In the genomic region with DNA sequence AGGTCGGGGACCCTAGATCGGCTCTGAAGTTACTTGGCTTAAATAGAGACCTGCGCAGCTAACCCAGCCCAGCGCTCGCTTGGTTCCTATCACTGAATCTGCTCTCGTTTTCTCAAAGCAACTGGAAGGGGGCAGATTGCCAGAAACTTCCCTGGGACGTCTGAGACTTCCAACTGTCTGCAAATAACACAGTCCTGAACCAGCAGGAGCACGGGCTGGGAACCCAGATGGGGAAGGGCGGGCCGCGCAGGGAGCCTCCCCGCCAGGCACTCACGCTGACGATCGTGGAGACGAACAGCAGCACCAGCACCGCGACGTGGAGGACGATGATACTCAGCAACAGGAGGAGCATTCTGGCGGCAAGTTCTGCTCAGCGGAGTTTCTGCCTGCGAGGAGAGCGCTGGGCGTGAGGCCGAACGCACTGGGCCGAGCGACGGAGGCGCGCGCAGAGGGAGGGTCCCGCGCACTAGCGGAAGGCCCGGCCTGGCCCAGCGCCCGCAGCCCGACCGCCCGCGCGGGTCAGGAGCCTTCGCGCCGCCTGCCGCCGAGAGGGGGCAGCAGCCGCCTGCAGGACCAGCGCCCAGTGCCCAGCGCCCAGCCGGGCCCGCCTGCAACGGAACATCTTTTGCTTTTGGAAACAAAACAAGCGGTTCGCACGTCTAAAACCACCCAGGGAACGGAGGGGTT, we compare ENCODE assay signal across 1 cellular context.
TF ChIP-seq lines count a peak whose summit lies in the region.

No MANE protein-coding gene starts in this region.

TF ChIP-seq in HCT116, 20 proteins besides CTCF, POLR2A, EP300 and RAD21 (continued from another document):
- TF ChIP-seq, protein P1, sequence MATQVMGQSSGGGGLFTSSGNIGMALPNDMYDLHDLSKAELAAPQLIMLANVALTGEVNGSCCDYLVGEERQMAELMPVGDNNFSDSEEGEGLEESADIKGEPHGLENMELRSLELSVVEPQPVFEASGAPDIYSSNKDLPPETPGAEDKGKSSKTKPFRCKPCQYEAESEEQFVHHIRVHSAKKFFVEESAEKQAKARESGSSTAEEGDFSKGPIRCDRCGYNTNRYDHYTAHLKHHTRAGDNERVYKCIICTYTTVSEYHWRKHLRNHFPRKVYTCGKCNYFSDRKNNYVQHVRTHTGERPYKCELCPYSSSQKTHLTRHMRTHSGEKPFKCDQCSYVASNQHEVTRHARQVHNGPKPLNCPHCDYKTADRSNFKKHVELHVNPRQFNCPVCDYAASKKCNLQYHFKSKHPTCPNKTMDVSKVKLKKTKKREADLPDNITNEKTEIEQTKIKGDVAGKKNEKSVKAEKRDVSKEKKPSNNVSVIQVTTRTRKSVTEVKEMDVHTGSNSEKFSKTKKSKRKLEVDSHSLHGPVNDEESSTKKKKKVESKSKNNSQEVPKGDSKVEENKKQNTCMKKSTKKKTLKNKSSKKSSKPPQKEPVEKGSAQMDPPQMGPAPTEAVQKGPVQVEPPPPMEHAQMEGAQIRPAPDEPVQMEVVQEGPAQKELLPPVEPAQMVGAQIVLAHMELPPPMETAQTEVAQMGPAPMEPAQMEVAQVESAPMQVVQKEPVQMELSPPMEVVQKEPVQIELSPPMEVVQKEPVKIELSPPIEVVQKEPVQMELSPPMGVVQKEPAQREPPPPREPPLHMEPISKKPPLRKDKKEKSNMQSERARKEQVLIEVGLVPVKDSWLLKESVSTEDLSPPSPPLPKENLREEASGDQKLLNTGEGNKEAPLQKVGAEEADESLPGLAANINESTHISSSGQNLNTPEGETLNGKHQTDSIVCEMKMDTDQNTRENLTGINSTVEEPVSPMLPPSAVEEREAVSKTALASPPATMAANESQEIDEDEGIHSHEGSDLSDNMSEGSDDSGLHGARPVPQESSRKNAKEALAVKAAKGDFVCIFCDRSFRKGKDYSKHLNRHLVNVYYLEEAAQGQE (IDR thresholded peaks at IDR 0.05; ENCODE audit: low read depth), result no peak
- TF ChIP-seq ZFX (IDR thresholded peaks at IDR 0.05), result peak; percentile 85
- TF ChIP-seq CEBPB (IDR thresholded peaks at IDR 0.05; ENCODE audit: low read depth), result no peak
- no peak for TF ChIP-seq SIN3A (IDR thresholded peaks at IDR 0.05; ENCODE audit: low read depth)
- no peak for TF ChIP-seq JUND (IDR thresholded peaks at IDR 0.05)
- TF ChIP-seq YY1 (IDR thresholded peaks at IDR 0.05; ENCODE audit: extremely low read depth, insufficient replicate concordance, low read depth, low read length), result no peak
- no peak for TF ChIP-seq EGR1 (IDR thresholded peaks at IDR 0.05; ENCODE audit: low read depth)
- TF ChIP-seq ZNF274 (IDR thresholded peaks at IDR 0.05; ENCODE audit: low read depth, low read length), result no peak
